Comparison of ENCODE assay signal across 16 cellular contexts in the genomic region with DNA sequence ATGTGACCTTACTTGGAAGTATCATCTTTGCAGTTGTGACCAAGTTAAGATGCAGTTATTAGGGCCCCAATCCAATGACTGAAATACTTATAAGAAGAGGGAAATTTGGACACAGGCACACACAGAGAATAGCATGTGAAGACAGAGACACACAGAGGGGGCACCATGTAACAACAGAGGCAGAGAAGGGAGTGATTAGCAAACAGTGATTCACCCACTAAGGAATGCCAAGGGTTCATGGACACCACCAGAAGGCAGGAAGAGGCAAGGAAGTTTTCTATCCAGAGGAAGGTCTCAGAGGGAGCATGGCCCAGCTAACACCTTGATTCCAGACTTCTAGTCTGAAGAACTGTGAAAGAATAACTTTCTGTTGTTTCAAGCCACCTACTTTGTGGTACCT. TPM values are rescaled to one million over a fixed set of nuclear protein-coding genes. Genes with fewer than 3 reads are reported as not detected.
DNase-seq lines count a peak whose midpoint lies in the region; ATAC-seq, FAIRE-seq and TF ChIP-seq lines count a peak whose summit lies in the region.
"Had no signal": no experiment of that assay in that cellular context is flagged by ENCODE, and none has a peak within 500 bp of the region (broad histone marks: within the 10 kb centered on the region; RNA-seq: fewer than 3 reads in every experiment).

No MANE protein-coding gene starts in this region.

- no peak overlapping the region for H3K9ac ChIP-seq in HUES48 (ENCODE audit: low read depth, low read length)

- intact Hi-C loops in left lung (cut with DNase I): no loop called here

- no peaks in the 10 kb centered on the region for H3K9me3 Mint-ChIP-seq in activated T-cell treated with anti-CD3 and anti-CD28 coated beads, Interleukin-2, amount 50 U/mL, for 72 hours
- H3K9me3 Mint-ChIP-seq: activated naive CD4-positive, alpha-beta T cell treated with anti-CD3 and anti-CD28 coated beads for 36 hours had no signal

- H3K27me3 ChIP-seq in HUES48 (ENCODE audit: control insufficient read depth, insufficient read depth, low read length) (no peaks in the 10 kb centered on the region), bronchial epithelial cell (ENCODE audit: control insufficient read depth, insufficient read depth, low read length) (no peaks in the 10 kb centered on the region), left lung (no peaks in the 10 kb centered on the region)

- no peaks in the 10 kb centered on the region for H3K27me3 Mint-ChIP-seq in activated T-cell treated with anti-CD3 and anti-CD28 coated beads, Interleukin-2, amount 50 U/mL, for 72 hours (ENCODE audit: low read depth)
- H3K27me3 Mint-ChIP-seq: activated CD4-positive, alpha-beta T cell treated with anti-CD3 and anti-CD28 coated beads for 36 hours had no signal

- H3K4me1 Mint-ChIP-seq in activated T-cell treated with anti-CD3 and anti-CD28 coated beads, Interleukin-2, amount 50 U/mL, for 72 hours (ENCODE audit: low read depth): peaks cover 23% of the 10 kb centered on the region

- H3K9me3 ChIP-seq in HUES48 (ENCODE audit: control insufficient read depth, insufficient read depth, low read length): no peaks in the 10 kb centered on the region
- H3K9me3 ChIP-seq in left lung: no peaks in the 10 kb centered on the region

- H3K27ac ChIP-seq in HUES48 (ENCODE audit: low read depth, low read length) (peak overlapping the region; percentile 60), left lung (no peak overlapping the region)

- H3K4me3 ChIP-seq in HUES48 (ENCODE audit: low read depth, low read length) (no peak overlapping the region), bronchial epithelial cell (ENCODE audit: low read depth, low read length) (no peak overlapping the region), left lung (no peak overlapping the region)

- TF ChIP-seq CTCF in bronchial epithelial cell (IDR thresholded peaks at IDR 0.05; ENCODE audit: insufficient read depth, low read length, severe bottlenecking) (peak; percentile 37), left lung (IDR thresholded peaks at IDR 0.05) (no peak)

- ATAC-seq in left lung: peak; percentile 80
- no peak for ATAC-seq in GM19452 (IDR thresholded peaks at IDR 0.05; ENCODE audit: unreplicated experiment)
- no peak for ATAC-seq in GM19455 (IDR thresholded peaks at IDR 0.05; ENCODE audit: unreplicated experiment)
- no peak for ATAC-seq in activated T-cell treated with anti-CD3 and anti-CD28 coated beads, Interleukin-2, amount 50 U/mL, for 72 hours (replicated peaks in 1 of 2)
- ATAC-seq: activated CD4-positive, alpha-beta T cell treated with anti-CD3 and anti-CD28 coated beads for 36 hours had no signal

- H3K27ac Mint-ChIP-seq in activated T-cell treated with anti-CD3 and anti-CD28 coated beads, Interleukin-2, amount 50 U/mL, for 72 hours: no peak overlapping the region
- H3K27ac Mint-ChIP-seq: activated CD4-positive, alpha-beta T cell treated with anti-CD3 and anti-CD28 coated beads for 36 hours; activated naive CD4-positive, alpha-beta T cell treated with anti-CD3 and anti-CD28 coated beads for 36 hours had no signal

- no peak overlapping the region for H3K4me3 Mint-ChIP-seq in activated T-cell treated with anti-CD3 and anti-CD28 coated beads, Interleukin-2, amount 50 U/mL, for 72 hours
- H3K4me3 Mint-ChIP-seq: activated CD4-positive, alpha-beta T cell treated with anti-CD3 and anti-CD28 coated beads for 36 hours; activated naive CD4-positive, alpha-beta T cell treated with anti-CD3 and anti-CD28 coated beads for 36 hours had no signal

- peak; percentile 2 for DNase-seq in Caki2 (ENCODE audit: low read depth)
- peak; percentile 88 for DNase-seq in bronchial epithelial cell (ENCODE audit: low read depth)
- no peak for DNase-seq in left lung
- DNase-seq in activated T-cell treated with anti-CD3 and anti-CD28 coated beads, Interleukin-2, amount 50 U/mL, for 72 hours: no peak
- no peak for DNase-seq in DMS 273 (lab: John Stamatoyannopoulos, UW; ENCODE audit: unreplicated experiment)
- DNase-seq: activated CD4-positive, alpha-beta T cell treated with anti-CD3 and anti-CD28 coated beads for 36 hours; activated naive CD4-positive, alpha-beta T cell treated with anti-CD3 and anti-CD28 coated beads for 36 hours; COR-L47; effector CD8-positive, alpha-beta T cell; Karpas-422; NCI-H345; occipital lobe; stimulated activated CD4-positive, alpha-beta T cell treated with anti-CD3 and anti-CD28 coated beads, Interleukin-4, amount 100 ng/mL, for 1 hour had no signal

- H3K36me3 Mint-ChIP-seq in activated T-cell treated with anti-CD3 and anti-CD28 coated beads, Interleukin-2, amount 50 U/mL, for 72 hours (ENCODE audit: insufficient read depth in 2 of 2): peaks cover 0 to 5% of the 10 kb centered on the region in 2 donors

- in situ Hi-C loops in Caki2 (cut with HindIII; ENCODE audit: low pct_unique_long_range_greater_than_20kb, low sequenced_read_pairs): no loop called here

- H3K36me3 ChIP-seq in HUES48 (ENCODE audit: control insufficient read depth, insufficient read depth, low read length): no peaks in the 10 kb centered on the region
- no peaks in the 10 kb centered on the region for H3K36me3 ChIP-seq in bronchial epithelial cell (ENCODE audit: control insufficient read depth, insufficient read depth, low read length)
- no peaks in the 10 kb centered on the region for H3K36me3 ChIP-seq in left lung

- no peaks in the 10 kb centered on the region for H3K4me1 ChIP-seq in HUES48 (ENCODE audit: control insufficient read depth, insufficient read depth, low read length)
- H3K4me1 ChIP-seq in left lung: no peaks in the 10 kb centered on the region

- FAIRE-seq in bronchial epithelial cell (lab: Jason Lieb, UNC): peak; percentile 36

RNA-seq across cellular contexts. Expression of a gene that starts 25.0 kb away (rescaled TPM):
- total RNA-seq in Caki2 (2014; rRNA removed; shearing (Covaris generic); ENCODE audit: low replicate concordance): not detected in 2 replicates
- 0.53 and 1.3 TPM in 2 replicates for total RNA-seq in bronchial epithelial cell
- total RNA-seq in left lung: 1 to 10 TPM; 4.1 to 4.7 TPM
- total RNA-seq in activated T-cell treated with anti-CD3 and anti-CD28 coated beads, Interleukin-2, amount 50 U/mL, for 72 hours: 10 to 100 TPM; 21.3 to 28.9 TPM

RNA-seq across cellular contexts. Expression of a gene that starts 42.4 kb away (rescaled TPM):
- 10.2 and 33.6 TPM in 2 replicates for total RNA-seq in Caki2 (2014; rRNA removed; shearing (Covaris generic); ENCODE audit: low replicate concordance)
- 7.4 and 7.7 TPM in 2 replicates for total RNA-seq in bronchial epithelial cell
- total RNA-seq in left lung: 10 to 100 TPM; 15.9 to 20.7 TPM
- 10 to 100 TPM; 15.1 to 21.6 TPM for total RNA-seq in activated T-cell treated with anti-CD3 and anti-CD28 coated beads, Interleukin-2, amount 50 U/mL, for 72 hours

Comparison
In these comparisons a context has a peak if more than half of its experiments do, and no peak if none do; other contexts are left out.
1. DNase-seq: peak in Caki2 (single experiment) and bronchial epithelial cell (single experiment); none in left lung (0 of 2), activated T-cell treated with anti-CD3 and anti-CD28 coated beads, Interleukin-2, amount 50 U/mL, for 72 hours (0 of 2) and DMS 273 (single experiment).